Comparison of ENCODE assay signal across 8 cellular contexts in genomic region chr10:24642921-24643678, GRCh38.
DNase-seq lines count a peak whose midpoint lies in the region; ATAC-seq and TF ChIP-seq lines count a peak whose summit lies in the region.

No MANE protein-coding gene starts in this region.

- H2AFZ ChIP-seq in smooth muscle cell (ENCODE audit: low read depth) = no peak overlapping the region

- DNase-seq in EL (peak; percentile 85), NCI-H345 treated with DMSO at 0.1 percent for 48 hours (lab: John Stamatoyannopoulos, UW; ENCODE audit: unreplicated experiment) (peak; percentile 56), astrocyte of the cerebellum (ENCODE audit: low read depth) (peak; percentile 81), hepatic stellate cell (ENCODE audit: low spot score) (peak; percentile 58), smooth muscle cell (lab: John Stamatoyannopoulos, UW; ENCODE audit: unreplicated experiment) (no peak)
- DNase-seq in activated CD8-positive, alpha-beta memory T cell treated with anti-CD3 and anti-CD28 coated beads, Interleukin-2, amount 50 U/mL, for 48 hours = no peak

- H3K4me3 ChIP-seq in astrocyte of the cerebellum (ENCODE audit: low read depth, low read length) (no peak overlapping the region), smooth muscle cell (no peak overlapping the region)

- peak overlapping the region; percentile 6 for H3K27ac ChIP-seq in smooth muscle cell (ENCODE audit: low read depth)

- no peaks in the 10 kb centered on the region for H3K36me3 ChIP-seq in smooth muscle cell (ENCODE audit: low read depth)

- WGBS in smooth muscle cell (ENCODE audit: low lambda C conversion rate) = 66% methylated on average over 6 of the region's 6 CpGs

- no peaks in the 10 kb centered on the region for H3F3A ChIP-seq in smooth muscle cell (ENCODE audit: low read depth)

- H3K27me3 ChIP-seq in smooth muscle cell (ENCODE audit: low read depth) = no peaks in the 10 kb centered on the region

- H4K20me1 ChIP-seq in smooth muscle cell (ENCODE audit: low read depth) = peaks cover 49% of the 10 kb centered on the region

- no peak overlapping the region for H3K4me2 ChIP-seq in smooth muscle cell

- in situ Hi-C loops in astrocyte of the cerebellum (cut with HindIII; ENCODE audit: low sequenced_read_pairs) = no loop called here

- H3K9ac ChIP-seq in smooth muscle cell (ENCODE audit: low read depth) = no peak overlapping the region

- no peaks in the 10 kb centered on the region for H3K4me1 ChIP-seq in smooth muscle cell (ENCODE audit: low read depth)

- ATAC-seq in GM19455 (IDR thresholded peaks at IDR 0.05; ENCODE audit: unreplicated experiment) (peak; percentile 84), HG03432 (IDR thresholded peaks at IDR 0.05; ENCODE audit: unreplicated experiment) (peak; percentile 82)

- TF ChIP-seq CTCF in astrocyte of the cerebellum (IDR thresholded peaks at IDR 0.05; ENCODE audit: low read depth, low read length, missing control alignments) (peak; percentile 65), smooth muscle cell (IDR thresholded peaks at IDR 0.05; ENCODE audit: borderline replicate concordance, insufficient read depth, poor library complexity, severe bottlenecking) (peak; percentile 75)

- H3K79me2 ChIP-seq in smooth muscle cell (ENCODE audit: low read depth) = peaks cover 19% of the 10 kb centered on the region

- no peaks in the 10 kb centered on the region for H3K9me3 ChIP-seq in smooth muscle cell (replicated peaks; ENCODE audit: low read depth)

Comparison
In these comparisons a context has a peak if more than half of its experiments do, and no peak if none do; other contexts are left out.
1. DNase-seq: peak in EL (single experiment), NCI-H345 treated with DMSO at 0.1 percent for 48 hours (single experiment), astrocyte of the cerebellum (single experiment) and hepatic stellate cell (single experiment); none in smooth muscle cell (single experiment) and activated CD8-positive, alpha-beta memory T cell treated with anti-CD3 and anti-CD28 coated beads, Interleukin-2, amount 50 U/mL, for 48 hours (single experiment).